19 cellular contexts compared by ENCODE assay signal in genomic region chr2:124836415-124836814, GRCh38.
DNase-seq lines count a peak whose midpoint lies in the region; ATAC-seq and TF ChIP-seq lines count a peak whose summit lies in the region.
"Had no signal": no experiment of that assay in that cellular context is flagged by ENCODE, and none has a peak within 500 bp of the region (broad histone marks: within the 10 kb centered on the region; RNA-seq: fewer than 3 reads in every experiment).

No MANE protein-coding gene starts in this region.

- TF ChIP-seq CTCF in RWPE2 (IDR thresholded peaks at IDR 0.05; ENCODE audit: poor library complexity, severe bottlenecking): no peak
- no peak for TF ChIP-seq CTCF in smooth muscle cell (IDR thresholded peaks at IDR 0.05; ENCODE audit: borderline replicate concordance, insufficient read depth, poor library complexity, severe bottlenecking)
- TF ChIP-seq CTCF in sigmoid colon (IDR thresholded peaks at IDR 0.05): no peak

- H3K4me3 ChIP-seq in RWPE2 (ENCODE audit: severe bottlenecking) (no peak overlapping the region), smooth muscle cell (no peak overlapping the region), sigmoid colon (no peak overlapping the region)
- H3K4me3 ChIP-seq: coronary artery, mucosa of descending colon, testis had no signal

- H3K27ac ChIP-seq in RWPE2 (ENCODE audit: poor library complexity, severe bottlenecking): no peak overlapping the region
- no peak overlapping the region for H3K27ac ChIP-seq in smooth muscle cell (ENCODE audit: low read depth)
- no peak overlapping the region for H3K27ac ChIP-seq in sigmoid colon
- H3K27ac ChIP-seq: coronary artery, foreskin keratinocyte, KMS-11, testis had no signal

- DNase-seq in GM04503 (ENCODE audit: low read depth): peak; percentile 29
- DNase-seq in RWPE2 (ENCODE audit: low spot score): no peak
- peak; percentile 94 for DNase-seq in fibroblast of peridontal ligament (ENCODE audit: extremely low read depth)
- no peak for DNase-seq in smooth muscle cell (lab: John Stamatoyannopoulos, UW; ENCODE audit: unreplicated experiment)
- no peak for DNase-seq in sigmoid colon
- DNase-seq in NCI-H1436 treated with DMSO at 0.1 percent for 48 hours (lab: John Stamatoyannopoulos, UW): no peak
- DNase-seq in NCI-H69 (lab: John Stamatoyannopoulos, UW): no peak
- DNase-seq: activated B cell treated with CpG ODN at 0.5 μM for 24 hours; activated CD4-positive, alpha-beta T cell treated with anti-CD3 and anti-CD28 coated beads, Interleukin-2, amount 50 U/mL, for 4 hours; activated CD8-positive, alpha-beta memory T cell treated with anti-CD3 and anti-CD28 coated beads, Interleukin-2, amount 50 U/mL, for 48 hours; DMS79; mucosa of descending colon; NCI-H1930; NCI-H345; testis had no signal

- no peak overlapping the region for H3K9ac ChIP-seq in smooth muscle cell (ENCODE audit: low read depth)
- H3K9ac ChIP-seq: KMS-11 had no signal

- WGBS in smooth muscle cell (ENCODE audit: low lambda C conversion rate): 37% methylated on average over 3 of the region's 3 CpGs
- WGBS in sigmoid colon, 2 donors: 51 to 52% methylated on average over 3 of the region's 3 CpGs

- H2AFZ ChIP-seq in smooth muscle cell (ENCODE audit: low read depth): no peak overlapping the region

- ATAC-seq in RWPE2 (ENCODE audit: low read depth): peak; percentile 38; the same call in 1 of the 3 replicates
- ATAC-seq: foreskin keratinocyte, left lobe of liver, mucosa of descending colon had no signal

- no peaks in the 10 kb centered on the region for H3K79me2 ChIP-seq in smooth muscle cell (ENCODE audit: low read depth)

- intact Hi-C loops in sigmoid colon (cut with DNase I): no loop called here

- no peak for TF ChIP-seq EP300 in sigmoid colon (IDR thresholded peaks at IDR 0.05)

- H3K36me3 ChIP-seq in RWPE2 (ENCODE audit: low read depth) (no peaks in the 10 kb centered on the region), smooth muscle cell (ENCODE audit: low read depth) (no peaks in the 10 kb centered on the region), sigmoid colon (no peaks in the 10 kb centered on the region)

- no peaks in the 10 kb centered on the region for H4K20me1 ChIP-seq in smooth muscle cell (ENCODE audit: low read depth)

- no peak for TF ChIP-seq POLR2A in sigmoid colon (IDR thresholded peaks at IDR 0.05)

- H3K4me1 ChIP-seq in RWPE2 (ENCODE audit: insufficient read depth, poor library complexity, severe bottlenecking): no peaks in the 10 kb centered on the region
- H3K4me1 ChIP-seq in smooth muscle cell (ENCODE audit: low read depth): no peaks in the 10 kb centered on the region
- H3K4me1 ChIP-seq in sigmoid colon: no peaks in the 10 kb centered on the region
- H3K4me1 ChIP-seq: foreskin keratinocyte, testis had no signal

- H3K27me3 ChIP-seq in RWPE2 (ENCODE audit: insufficient read depth, poor library complexity, severe bottlenecking) (no peaks in the 10 kb centered on the region), smooth muscle cell (ENCODE audit: low read depth) (no peaks in the 10 kb centered on the region), sigmoid colon (no peaks in the 10 kb centered on the region)
- H3K27me3 ChIP-seq: foreskin keratinocyte, testis had no signal

- no peaks in the 10 kb centered on the region for H3F3A ChIP-seq in smooth muscle cell (ENCODE audit: low read depth)

- peak overlapping the region; percentile 39 for H3K4me2 ChIP-seq in smooth muscle cell
- H3K4me2 ChIP-seq: KMS-11 had no signal

- no peaks in the 10 kb centered on the region for H3K9me3 ChIP-seq in RWPE2 (ENCODE audit: severe bottlenecking)
- H3K9me3 ChIP-seq in smooth muscle cell (replicated peaks; ENCODE audit: low read depth): no peaks in the 10 kb centered on the region
- H3K9me3 ChIP-seq in sigmoid colon: no peaks in the 10 kb centered on the region
- H3K9me3 ChIP-seq: testis had no signal

Comparison
In these comparisons a context has a peak if more than half of its experiments do, and no peak if none do; other contexts are left out.
1. DNase-seq: peak in GM04503 (single experiment) and fibroblast of peridontal ligament (single experiment); none in RWPE2 (single experiment), smooth muscle cell (single experiment), sigmoid colon (single experiment), NCI-H1436 treated with DMSO at 0.1 percent for 48 hours (single experiment) and NCI-H69 (single experiment).